ENCODE assay signal across 10 cellular contexts in genomic region chr2:241546771-241547498, GRCh38. TPM values are rescaled to one million over a fixed set of nuclear protein-coding genes. Genes with fewer than 3 reads are reported as not detected.
A peak's percentile ranks its signal among the peaks of the same experiment; 100 is the strongest.
DNase-seq lines count a peak whose midpoint lies in the region; ATAC-seq and TF ChIP-seq lines count a peak whose summit lies in the region.
"Had no signal": no experiment of that assay in that cellular context is flagged by ENCODE, and none has a peak within 500 bp of the region (broad histone marks: within the 10 kb centered on the region; RNA-seq: fewer than 3 reads in every experiment).

No MANE protein-coding gene starts in this region.

- H3K4me3 ChIP-seq in GM23248 = no peak overlapping the region
- no peak overlapping the region for H3K4me3 ChIP-seq in SK-N-SH (ENCODE audit: low read depth in 2 of 2, low read length in 1 of 2)
- no peak overlapping the region for H3K4me3 ChIP-seq in fibroblast of villous mesenchyme (ENCODE audit: low read depth, low read length)
- no peak overlapping the region for H3K4me3 ChIP-seq in gastroesophageal sphincter

- no peak for TF ChIP-seq CTCF in SK-N-SH (IDR thresholded peaks at IDR 0.05)
- no peak for TF ChIP-seq CTCF in fibroblast of villous mesenchyme (IDR thresholded peaks at IDR 0.05; ENCODE audit: insufficient read depth, low read depth, low read length)
- no peak for TF ChIP-seq CTCF in gastroesophageal sphincter (IDR thresholded peaks at IDR 0.05)

- no peak overlapping the region for H3K4me3 Mint-ChIP-seq in immature natural killer cell
- H3K4me3 Mint-ChIP-seq in stimulated activated effector memory CD8-positive, alpha-beta T cell treated with anti-CD3 and anti-CD28 coated beads, Interleukin-12 subunit alpha, Interleukin-12 subunit beta, amount 100 ng/mL, for 72 hours = no peak overlapping the region
- H3K4me3 Mint-ChIP-seq: activated naive CD4-positive, alpha-beta T cell treated with anti-CD3 and anti-CD28 coated beads, Interleukin-2, amount 50 U/mL, for 24 hours; T-helper 1 cell treated with Interleukin-12 subunit alpha and Interleukin-12 subunit beta and Interleukin-4 antibody, amounts not matched to agents 30 μg/mL and 1 μg/mL, for 36 hours had no signal

- 60 to 63% methylated on average over 25 of the region's 25 CpGs for WGBS in GM23248 (ENCODE audit: low coverage in 1 of 2, low lambda C conversion rate in 2 of 2, missing lambda C conversion rate in 2 of 2), 2 experiments
- WGBS in SK-N-SH (ENCODE audit: low lambda C conversion rate) = 41% methylated on average over 22 of the region's 25 CpGs
- 35 to 38% methylated on average over 13 to 16 of the region's 25 CpGs for WGBS in gastroesophageal sphincter (ENCODE audit: low coverage in 1 of 2), 2 donors

- no peak for TF ChIP-seq POLR2A in gastroesophageal sphincter (IDR thresholded peaks at IDR 0.05)

- H3K4me1 ChIP-seq in GM23248 (ENCODE audit: insufficient read depth) (peaks cover 13% of the 10 kb centered on the region), SK-N-SH (ENCODE audit: control insufficient read depth in 1 of 2, insufficient read depth in 2 of 2, low read depth in 1 of 2, low read length in 1 of 2) (peaks cover 4 to 5% of the 10 kb centered on the region in 2 experiments; a peak in 2 of 4 replicates), gastroesophageal sphincter (peaks cover 0 to 51% (median 10%) of the 10 kb centered on the region in 3 donors)

- H3F3A ChIP-seq in GM23248 (ENCODE audit: insufficient read depth) = peaks cover 14% of the 10 kb centered on the region; the same call in 1 of the 2 replicates
- peaks cover 6% of the 10 kb centered on the region for H3F3A ChIP-seq in SK-N-SH (replicated peaks; ENCODE audit: insufficient read depth)

- H3K9me3 Mint-ChIP-seq in immature natural killer cell = no peaks in the 10 kb centered on the region
- H3K9me3 Mint-ChIP-seq in stimulated activated effector memory CD8-positive, alpha-beta T cell treated with anti-CD3 and anti-CD28 coated beads, Interleukin-12 subunit alpha, Interleukin-12 subunit beta, amount 100 ng/mL, for 72 hours = no peaks in the 10 kb centered on the region
- H3K9me3 Mint-ChIP-seq: activated naive CD4-positive, alpha-beta T cell treated with anti-CD3 and anti-CD28 coated beads, Interleukin-2, amount 50 U/mL, for 24 hours; T-helper 1 cell treated with Interleukin-12 subunit alpha and Interleukin-12 subunit beta and Interleukin-4 antibody, amounts not matched to agents 30 μg/mL and 1 μg/mL, for 36 hours had no signal

- peak; percentile 47 for DNase-seq in GM23248
- DNase-seq in SK-N-SH = peak; percentile 52
- peak; percentile 79 for DNase-seq in fibroblast of villous mesenchyme (ENCODE audit: low read depth)
- peak; percentile 61 for DNase-seq in retina
- no peak for DNase-seq in immature natural killer cell
- DNase-seq in activated CD4-positive, alpha-beta T cell treated with anti-CD3 and anti-CD28 coated beads for 4 hours = no peak
- no peak for DNase-seq in stimulated activated effector memory CD8-positive, alpha-beta T cell treated with anti-CD3 and anti-CD28 coated beads, Interleukin-12 subunit alpha, Interleukin-12 subunit beta, amount 100 ng/mL, for 72 hours (ENCODE audit: low spot score in 2 of 2)

- H3K9ac ChIP-seq in GM23248 (no peak overlapping the region), SK-N-SH (no peak overlapping the region)

- CTCF ChIA-PET in SK-N-SH (lab: Yijun Ruan, JAX) = interaction anchor here (0.9 to 2.2 kb wide), 2 partner anchors 112 kb away, joined by 4 to 8 read pairs; no protein-coding TSS in a partner anchor

- no peaks in the 10 kb centered on the region for H3K36me3 ChIP-seq in GM23248 (ENCODE audit: low read depth)
- no peaks in the 10 kb centered on the region for H3K36me3 ChIP-seq in SK-N-SH (replicated peaks in 1 of 2; ENCODE audit: control insufficient read depth in 1 of 2, insufficient read depth in 2 of 2, low read length in 1 of 2)
- H3K36me3 ChIP-seq in gastroesophageal sphincter = no peaks in the 10 kb centered on the region

- TF ChIP-seq RAD21 in SK-N-SH (IDR thresholded peaks at IDR 0.05; ENCODE audit: low read length) = no peak

- no peaks in the 10 kb centered on the region for H3K36me3 Mint-ChIP-seq in immature natural killer cell
- no peaks in the 10 kb centered on the region for H3K36me3 Mint-ChIP-seq in stimulated activated effector memory CD8-positive, alpha-beta T cell treated with anti-CD3 and anti-CD28 coated beads, Interleukin-12 subunit alpha, Interleukin-12 subunit beta, amount 100 ng/mL, for 72 hours
- H3K36me3 Mint-ChIP-seq: activated naive CD4-positive, alpha-beta T cell treated with anti-CD3 and anti-CD28 coated beads, Interleukin-2, amount 50 U/mL, for 24 hours had no signal

- no peaks in the 10 kb centered on the region for H3K9me3 ChIP-seq in GM23248 (ENCODE audit: low read depth)
- no peaks in the 10 kb centered on the region for H3K9me3 ChIP-seq in SK-N-SH
- no peaks in the 10 kb centered on the region for H3K9me3 ChIP-seq in gastroesophageal sphincter

- H3K79me2 ChIP-seq in GM23248 (ENCODE audit: insufficient read depth) = no peaks in the 10 kb centered on the region
- H3K79me2 ChIP-seq in SK-N-SH (ENCODE audit: insufficient read depth) = no peaks in the 10 kb centered on the region

- H3K27me3 ChIP-seq in GM23248 (replicated peaks; ENCODE audit: insufficient read depth) (no peaks in the 10 kb centered on the region), SK-N-SH (ENCODE audit: insufficient read depth) (peaks cover 11% of the 10 kb centered on the region; the same call in 1 of the 2 replicates), gastroesophageal sphincter (peaks cover 24% of the 10 kb centered on the region)

- POLR2A ChIA-PET in SK-N-SH (lab: Yijun Ruan, JAX) = no interaction called here

- H3K4me1 Mint-ChIP-seq in immature natural killer cell = peaks cover 0 to 3% of the 10 kb centered on the region in 2 donors
- no peaks in the 10 kb centered on the region for H3K4me1 Mint-ChIP-seq in stimulated activated effector memory CD8-positive, alpha-beta T cell treated with anti-CD3 and anti-CD28 coated beads, Interleukin-12 subunit alpha, Interleukin-12 subunit beta, amount 100 ng/mL, for 72 hours
- H3K4me1 Mint-ChIP-seq: activated naive CD4-positive, alpha-beta T cell treated with anti-CD3 and anti-CD28 coated beads, Interleukin-2, amount 50 U/mL, for 24 hours had no signal

- H4K20me1 ChIP-seq in GM23248 (ENCODE audit: insufficient read depth) (no peaks in the 10 kb centered on the region), SK-N-SH (ENCODE audit: insufficient read depth) (no peaks in the 10 kb centered on the region)

- in situ Hi-C loops in GM23248 (cut with MboI) = no loop called here

- H2AFZ ChIP-seq in GM23248 (0 out of 2 replicates have a peak overlapping the region, but pooled peaks have one; percentile 5), SK-N-SH (ENCODE audit: low read depth) (peak overlapping the region; percentile 71)

- H3K9me2 ChIP-seq in GM23248 (ENCODE audit: insufficient read depth) (no peaks in the 10 kb centered on the region), SK-N-SH (no peaks in the 10 kb centered on the region)

- no peak overlapping the region for H3K27ac ChIP-seq in GM23248
- H3K27ac ChIP-seq in SK-N-SH (ENCODE audit: low read depth in 2 of 2, low read length in 1 of 2) = no peak overlapping the region
- no peak overlapping the region for H3K27ac ChIP-seq in gastroesophageal sphincter

- H3K4me2 ChIP-seq in GM23248 (ENCODE audit: unreplicated experiment) = no peak overlapping the region
- H3K4me2 ChIP-seq in SK-N-SH = peak overlapping the region; percentile 25; the same call in 1 of the 2 replicates

- no peak for ATAC-seq in gastroesophageal sphincter
- no peak for ATAC-seq in stimulated activated effector memory CD8-positive, alpha-beta T cell treated with anti-CD3 and anti-CD28 coated beads, Interleukin-12 subunit alpha, Interleukin-12 subunit beta, amount 100 ng/mL, for 72 hours

- TF ChIP-seq EP300 in SK-N-SH (IDR thresholded peaks at IDR 0.05; ENCODE audit: borderline replicate concordance in 1 of 2, low read depth in 1 of 2, low read length in 1 of 2) (no peak), gastroesophageal sphincter (IDR thresholded peaks at IDR 0.05) (no peak)

- H3K27ac Mint-ChIP-seq in immature natural killer cell = no peak overlapping the region
- H3K27ac Mint-ChIP-seq in stimulated activated effector memory CD8-positive, alpha-beta T cell treated with anti-CD3 and anti-CD28 coated beads, Interleukin-12 subunit alpha, Interleukin-12 subunit beta, amount 100 ng/mL, for 72 hours = no peak overlapping the region
- H3K27ac Mint-ChIP-seq: activated naive CD4-positive, alpha-beta T cell treated with anti-CD3 and anti-CD28 coated beads, Interleukin-2, amount 50 U/mL, for 24 hours; T-helper 1 cell treated with Interleukin-12 subunit alpha and Interleukin-12 subunit beta and Interleukin-4 antibody, amounts not matched to agents 30 μg/mL and 1 μg/mL, for 36 hours had no signal

- H3K27me3 Mint-ChIP-seq in immature natural killer cell (ENCODE audit: low read depth in 3 of 3) = peaks cover 4 to 12% (median 6%) of the 10 kb centered on the region in 3 donors

TF ChIP-seq in SK-N-SH, 30 proteins besides CTCF, POLR2A, EP300 and RAD21 (continues in another document):
- peak; percentile 35; the same call in 1 of the 2 replicates for TF ChIP-seq TEAD4 (IDR thresholded peaks at IDR 0.05; ENCODE audit: borderline replicate concordance, insufficient read depth)

RNA-seq across cellular contexts. Expression of gene BOK, which starts 11.6 kb away (rescaled TPM):
- total RNA-seq in GM23248 (2014; rRNA removed; shearing (Covaris generic)) = 36.0 and 46.6 TPM in 2 replicates
- polyA plus RNA-seq in GM23248 (2016; fragmentation: Nextera tagmentation; extraction: Ambion mirVana) = 28.0 and 28.1 TPM in 2 replicates
- 1.7 and 1.9 TPM in 2 replicates for polyA plus RNA-seq in SK-N-SH (2012; rRNA removed)
- polyA plus RNA-seq in SK-N-SH (2012; cell fraction: cytosol; rRNA removed) = 0.62 and 1.3 TPM in 2 replicates
- 2.8 and 3.1 TPM in 2 replicates for polyA plus RNA-seq in SK-N-SH (2012; cell fraction: nucleus; rRNA removed)
- total RNA-seq in fibroblast of villous mesenchyme = 42.2 and 54.0 TPM in 2 replicates
- 100 to 1,000 TPM in 1 of 4 donors, 10 to 100 TPM in 3; 46.0 to 128 (median 66.3) TPM for total RNA-seq in gastroesophageal sphincter
- 10 to 100 TPM; 15.2 to 21.4 (median 17.2) TPM for polyA plus RNA-seq in immature natural killer cell

RNA-seq across cellular contexts. Expression of gene STK25, which starts 38.6 kb away (rescaled TPM):
- 239 and 240 TPM in 2 replicates for total RNA-seq in GM23248 (2014; rRNA removed; shearing (Covaris generic))
- polyA plus RNA-seq in GM23248 (2016; fragmentation: Nextera tagmentation; extraction: Ambion mirVana) (120 and 121 TPM in 2 replicates), SK-N-SH (2012; rRNA removed) (236 and 268 TPM in 2 replicates), immature natural killer cell (100 to 1,000 TPM; 104 to 146 (median 105) TPM)
- 94.5 and 143 TPM in 2 replicates for polyA plus RNA-seq in SK-N-SH (2012; cell fraction: cytosol; rRNA removed)
- 855 and 923 TPM in 2 replicates for polyA plus RNA-seq in SK-N-SH (2012; cell fraction: nucleus; rRNA removed)
- total RNA-seq in fibroblast of villous mesenchyme (210 and 245 TPM in 2 replicates), gastroesophageal sphincter (100 to 1,000 TPM; 125 to 234 (median 174) TPM)

Comparison
In these comparisons a context has a peak if more than half of its experiments do, and no peak if none do; other contexts are left out.
1. DNase-seq: peak in GM23248 (single experiment), SK-N-SH (single experiment), fibroblast of villous mesenchyme (single experiment) and retina (single experiment); none in immature natural killer cell (0 of 3), activated CD4-positive, alpha-beta T cell treated with anti-CD3 and anti-CD28 coated beads for 4 hours (0 of 2) and stimulated activated effector memory CD8-positive, alpha-beta T cell treated with anti-CD3 and anti-CD28 coated beads, Interleukin-12 subunit alpha, Interleukin-12 subunit beta, amount 100 ng/mL, for 72 hours (0 of 2).